In the genomic region with DNA sequence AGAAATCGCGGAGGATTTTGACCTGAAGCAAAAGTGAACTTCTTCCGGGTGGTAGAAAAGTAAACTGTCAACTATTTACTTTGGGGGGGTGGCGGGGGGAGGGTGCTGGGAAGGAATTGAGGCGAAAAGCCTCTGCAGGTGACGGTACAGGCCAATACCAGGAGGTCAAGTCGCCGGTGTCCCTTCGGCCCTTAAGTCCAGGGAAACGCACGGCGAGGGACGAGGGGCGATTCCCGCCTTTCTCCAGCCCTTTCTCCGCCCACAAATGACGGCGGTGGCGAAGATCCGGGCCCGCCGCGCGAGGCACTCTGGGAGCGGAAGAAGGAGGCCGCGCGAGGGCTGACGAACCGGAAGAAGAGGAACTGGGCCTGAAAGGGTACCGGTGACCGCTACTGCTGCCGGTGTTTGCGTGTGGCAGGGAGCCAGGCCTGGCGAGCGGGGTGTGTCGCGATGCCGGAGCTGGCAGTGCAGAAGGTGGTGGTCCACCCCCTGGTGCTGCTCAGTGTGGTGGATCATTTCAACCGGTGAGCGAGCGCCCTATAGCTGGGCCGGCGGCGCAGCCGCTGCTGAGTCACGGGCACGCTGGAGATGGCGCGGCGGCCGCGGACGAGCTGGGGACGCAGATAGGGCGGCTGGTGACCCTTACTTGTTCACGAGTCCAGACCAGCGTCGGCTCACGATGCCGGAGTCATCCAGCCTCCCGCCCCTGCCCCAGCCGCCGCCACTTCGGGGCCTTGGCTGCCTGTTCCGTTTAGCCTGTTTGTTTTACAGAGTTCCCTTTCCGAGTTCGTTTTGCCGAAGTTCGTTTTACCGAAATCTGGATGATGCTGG, we compare ENCODE assay signal across 1 cellular context.
TF ChIP-seq lines count a peak whose summit lies in the region.

TSS of gene PSMD7 (plus strand) at position 350 of the 831 bp plus-strand sequence. CDS start at position 451, 101 bp downstream.

TF ChIP-seq in HepG2, 621 proteins besides CTCF, POLR2A, EP300 and RAD21 (continued from another document and continues in another):
- TF ChIP-seq, protein P1, sequence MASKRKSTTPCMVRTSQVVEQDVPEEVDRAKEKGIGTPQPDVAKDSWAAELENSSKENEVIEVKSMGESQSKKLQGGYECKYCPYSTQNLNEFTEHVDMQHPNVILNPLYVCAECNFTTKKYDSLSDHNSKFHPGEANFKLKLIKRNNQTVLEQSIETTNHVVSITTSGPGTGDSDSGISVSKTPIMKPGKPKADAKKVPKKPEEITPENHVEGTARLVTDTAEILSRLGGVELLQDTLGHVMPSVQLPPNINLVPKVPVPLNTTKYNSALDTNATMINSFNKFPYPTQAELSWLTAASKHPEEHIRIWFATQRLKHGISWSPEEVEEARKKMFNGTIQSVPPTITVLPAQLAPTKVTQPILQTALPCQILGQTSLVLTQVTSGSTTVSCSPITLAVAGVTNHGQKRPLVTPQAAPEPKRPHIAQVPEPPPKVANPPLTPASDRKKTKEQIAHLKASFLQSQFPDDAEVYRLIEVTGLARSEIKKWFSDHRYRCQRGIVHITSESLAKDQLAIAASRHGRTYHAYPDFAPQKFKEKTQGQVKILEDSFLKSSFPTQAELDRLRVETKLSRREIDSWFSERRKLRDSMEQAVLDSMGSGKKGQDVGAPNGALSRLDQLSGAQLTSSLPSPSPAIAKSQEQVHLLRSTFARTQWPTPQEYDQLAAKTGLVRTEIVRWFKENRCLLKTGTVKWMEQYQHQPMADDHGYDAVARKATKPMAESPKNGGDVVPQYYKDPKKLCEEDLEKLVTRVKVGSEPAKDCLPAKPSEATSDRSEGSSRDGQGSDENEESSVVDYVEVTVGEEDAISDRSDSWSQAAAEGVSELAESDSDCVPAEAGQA (IDR thresholded peaks at IDR 0.05; ENCODE audit: low read depth), result peak; percentile 89; the same call in 1 of the 2 replicates
- TF ChIP-seq, protein P1 (CRISPR knock-in tag; IDR thresholded peaks at IDR 0.05; ENCODE audit: borderline replicate concordance), result no peak
- TF ChIP-seq SATB2 (CRISPR knock-in tag; IDR thresholded peaks at IDR 0.05) (peak; percentile 72; the same call in 1 of the 2 replicates), ZNF510 (CRISPR knock-in tag; IDR thresholded peaks at IDR 0.05; ENCODE audit: low read depth) (peak; percentile 87; the same call in 1 of the 2 replicates), SMC3 (IDR thresholded peaks at IDR 0.05; ENCODE audit: low read length) (no peak), ZNF7 (CRISPR knock-in tag; IDR thresholded peaks at IDR 0.05) (no peak), BRCA1 (CRISPR knock-in tag; IDR thresholded peaks at IDR 0.05) (peak; percentile 93), KAT8 (CRISPR knock-in tag; IDR thresholded peaks at IDR 0.05) (peak; percentile 99), ZNF619 (CRISPR knock-in tag; IDR thresholded peaks at IDR 0.05) (peak; percentile 86; the same call in 1 of the 2 replicates), FOXA3 (CRISPR knock-in tag; IDR thresholded peaks at IDR 0.05) (peak; percentile 84), SP1 (IDR thresholded peaks at IDR 0.05) (no peak), SP1 (CRISPR knock-in tag; IDR thresholded peaks at IDR 0.05) (peak; percentile 95), ZNF432 (CRISPR knock-in tag; IDR thresholded peaks at IDR 0.05; ENCODE audit: borderline replicate concordance) (0 out of 2 replicates have a peak, but pooled peaks have one; percentile 77), ZNF331 (CRISPR knock-in tag; IDR thresholded peaks at IDR 0.05) (peak; percentile 55), ZBTB44 (CRISPR knock-in tag; IDR thresholded peaks at IDR 0.05) (peak; percentile 87), FLYWCH1 (CRISPR knock-in tag; IDR thresholded peaks at IDR 0.05) (no peak), FOXP1 (IDR thresholded peaks at IDR 0.05) (no peak), FOXP1 (CRISPR knock-in tag; IDR thresholded peaks at IDR 0.05) (peak; percentile 29; the same call in 1 of the 2 replicates), GLMP (CRISPR knock-in tag; IDR thresholded peaks at IDR 0.05; ENCODE audit: borderline replicate concordance) (no peak; the same call in 1 of the 2 replicates), JUNB (CRISPR knock-in tag; IDR thresholded peaks at IDR 0.05; ENCODE audit: borderline replicate concordance) (no peak), ZNF263 (CRISPR knock-in tag; IDR thresholded peaks at IDR 0.05) (peak; percentile 54; the same call in 1 of the 2 replicates), MIER2 (CRISPR knock-in tag; IDR thresholded peaks at IDR 0.05) (0 out of 2 replicates have a peak, but pooled peaks have one; percentile 29), GABPA (IDR thresholded peaks at IDR 0.05; ENCODE audit: low read depth, low read length) (peak; percentile 94), GABPA (CRISPR knock-in tag; IDR thresholded peaks at IDR 0.05; ENCODE audit: low read depth) (peak; percentile 99), SNAI1 (CRISPR knock-in tag; IDR thresholded peaks at IDR 0.05; ENCODE audit: borderline replicate concordance) (peak; percentile 94), ADNP (CRISPR knock-in tag; IDR thresholded peaks at IDR 0.05) (no peak), GATAD2A (CRISPR knock-in tag; IDR thresholded peaks at IDR 0.05) (peak; percentile 77), ZNF34 (CRISPR knock-in tag; IDR thresholded peaks at IDR 0.05; ENCODE audit: borderline replicate concordance) (peak; percentile 78; the same call in 1 of the 2 replicates), KLF6 (CRISPR knock-in tag; IDR thresholded peaks at IDR 0.05) (peak; percentile 73; the same call in 1 of the 2 replicates), SRSF4 (IDR thresholded peaks at IDR 0.05; ENCODE audit: low read depth, low read length, poor library complexity, severe bottlenecking) (no peak), CBX2 (IDR thresholded peaks at IDR 0.05; ENCODE audit: low read depth, low read length) (peak; percentile 77; the same call in 1 of the 2 replicates), CBX2 (CRISPR knock-in tag; IDR thresholded peaks at IDR 0.05; ENCODE audit: low read depth) (peak; percentile 41; the same call in 1 of the 2 replicates), FOSL2 (CRISPR knock-in tag; IDR thresholded peaks at IDR 0.05) (peak; percentile 76), NFATC3 (CRISPR knock-in tag; IDR thresholded peaks at IDR 0.05) (peak; percentile 97), KLF9 (CRISPR knock-in tag; IDR thresholded peaks at IDR 0.05; ENCODE audit: low read depth) (peak; percentile 82), ZFY (CRISPR knock-in tag; IDR thresholded peaks at IDR 0.05) (peak; percentile 100), ZNF703 (CRISPR knock-in tag; IDR thresholded peaks at IDR 0.05; ENCODE audit: borderline replicate concordance) (no peak; the same call in 1 of the 2 replicates), DR1 (CRISPR knock-in tag; IDR thresholded peaks at IDR 0.05) (peak; percentile 88; the same call in 1 of the 2 replicates), ZSCAN22 (CRISPR knock-in tag; IDR thresholded peaks at IDR 0.05) (peak; percentile 39; the same call in 1 of the 2 replicates), PITX1 (CRISPR knock-in tag; IDR thresholded peaks at IDR 0.05) (peak; percentile 92), KDM4B (CRISPR knock-in tag; IDR thresholded peaks at IDR 0.05) (peak; percentile 93; the same call in 1 of the 2 replicates)
- TF ChIP-seq, protein P2, sequence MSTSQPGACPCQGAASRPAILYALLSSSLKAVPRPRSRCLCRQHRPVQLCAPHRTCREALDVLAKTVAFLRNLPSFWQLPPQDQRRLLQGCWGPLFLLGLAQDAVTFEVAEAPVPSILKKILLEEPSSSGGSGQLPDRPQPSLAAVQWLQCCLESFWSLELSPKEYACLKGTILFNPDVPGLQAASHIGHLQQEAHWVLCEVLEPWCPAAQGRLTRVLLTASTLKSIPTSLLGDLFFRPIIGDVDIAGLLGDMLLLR (CRISPR knock-in tag; IDR thresholded peaks at IDR 0.05), result peak; percentile 86; the same call in 1 of the 2 replicates
- TF ChIP-seq, protein P3, sequence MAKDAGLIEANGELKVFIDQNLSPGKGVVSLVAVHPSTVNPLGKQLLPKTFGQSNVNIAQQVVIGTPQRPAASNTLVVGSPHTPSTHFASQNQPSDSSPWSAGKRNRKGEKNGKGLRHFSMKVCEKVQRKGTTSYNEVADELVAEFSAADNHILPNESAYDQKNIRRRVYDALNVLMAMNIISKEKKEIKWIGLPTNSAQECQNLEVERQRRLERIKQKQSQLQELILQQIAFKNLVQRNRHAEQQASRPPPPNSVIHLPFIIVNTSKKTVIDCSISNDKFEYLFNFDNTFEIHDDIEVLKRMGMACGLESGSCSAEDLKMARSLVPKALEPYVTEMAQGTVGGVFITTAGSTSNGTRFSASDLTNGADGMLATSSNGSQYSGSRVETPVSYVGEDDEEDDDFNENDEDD (CRISPR knock-in tag; IDR thresholded peaks at IDR 0.05; ENCODE audit: borderline replicate concordance), result peak; percentile 100
- TF ChIP-seq, protein P4, sequence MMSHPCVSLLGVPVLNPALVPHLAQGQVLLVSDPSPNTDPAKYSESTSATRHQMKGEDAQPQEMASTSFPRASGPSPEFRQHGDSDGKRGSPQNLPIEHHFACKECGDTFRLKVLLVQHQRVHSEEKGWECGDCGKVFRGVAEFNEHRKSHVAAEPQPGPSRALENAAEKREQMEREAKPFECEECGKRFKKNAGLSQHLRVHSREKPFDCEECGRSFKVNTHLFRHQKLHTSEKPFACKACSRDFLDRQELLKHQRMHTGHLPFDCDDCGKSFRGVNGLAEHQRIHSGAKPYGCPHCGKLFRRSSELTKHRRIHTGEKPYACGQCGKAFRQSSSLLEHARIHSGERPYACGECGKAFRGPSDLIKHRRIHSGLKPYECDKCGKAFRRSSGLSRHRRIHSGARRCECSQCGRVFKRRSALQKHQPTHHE (CRISPR knock-in tag; IDR thresholded peaks at IDR 0.05; ENCODE audit: borderline replicate concordance), result peak; percentile 57; the same call in 1 of the 2 replicates
- TF ChIP-seq, protein P5, sequence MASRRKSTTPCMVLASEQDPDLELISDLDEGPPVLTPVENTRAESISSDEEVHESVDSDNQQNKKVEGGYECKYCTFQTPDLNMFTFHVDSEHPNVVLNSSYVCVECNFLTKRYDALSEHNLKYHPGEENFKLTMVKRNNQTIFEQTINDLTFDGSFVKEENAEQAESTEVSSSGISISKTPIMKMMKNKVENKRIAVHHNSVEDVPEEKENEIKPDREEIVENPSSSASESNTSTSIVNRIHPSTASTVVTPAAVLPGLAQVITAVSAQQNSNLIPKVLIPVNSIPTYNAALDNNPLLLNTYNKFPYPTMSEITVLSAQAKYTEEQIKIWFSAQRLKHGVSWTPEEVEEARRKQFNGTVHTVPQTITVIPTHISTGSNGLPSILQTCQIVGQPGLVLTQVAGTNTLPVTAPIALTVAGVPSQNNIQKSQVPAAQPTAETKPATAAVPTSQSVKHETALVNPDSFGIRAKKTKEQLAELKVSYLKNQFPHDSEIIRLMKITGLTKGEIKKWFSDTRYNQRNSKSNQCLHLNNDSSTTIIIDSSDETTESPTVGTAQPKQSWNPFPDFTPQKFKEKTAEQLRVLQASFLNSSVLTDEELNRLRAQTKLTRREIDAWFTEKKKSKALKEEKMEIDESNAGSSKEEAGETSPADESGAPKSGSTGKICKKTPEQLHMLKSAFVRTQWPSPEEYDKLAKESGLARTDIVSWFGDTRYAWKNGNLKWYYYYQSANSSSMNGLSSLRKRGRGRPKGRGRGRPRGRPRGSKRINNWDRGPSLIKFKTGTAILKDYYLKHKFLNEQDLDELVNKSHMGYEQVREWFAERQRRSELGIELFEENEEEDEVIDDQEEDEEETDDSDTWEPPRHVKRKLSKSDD (CRISPR knock-in tag; IDR thresholded peaks at IDR 0.05; ENCODE audit: low read depth), result peak; percentile 92
- TF ChIP-seq, protein P6, sequence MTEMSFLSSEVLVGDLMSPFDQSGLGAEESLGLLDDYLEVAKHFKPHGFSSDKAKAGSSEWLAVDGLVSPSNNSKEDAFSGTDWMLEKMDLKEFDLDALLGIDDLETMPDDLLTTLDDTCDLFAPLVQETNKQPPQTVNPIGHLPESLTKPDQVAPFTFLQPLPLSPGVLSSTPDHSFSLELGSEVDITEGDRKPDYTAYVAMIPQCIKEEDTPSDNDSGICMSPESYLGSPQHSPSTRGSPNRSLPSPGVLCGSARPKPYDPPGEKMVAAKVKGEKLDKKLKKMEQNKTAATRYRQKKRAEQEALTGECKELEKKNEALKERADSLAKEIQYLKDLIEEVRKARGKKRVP (CRISPR knock-in tag; IDR thresholded peaks at IDR 0.05), result peak in 1 of 2 experiments; percentile 78; a peak in 2 of 4 replicates
